Comparison of ENCODE assay signal across 17 cellular contexts in the genomic region with DNA sequence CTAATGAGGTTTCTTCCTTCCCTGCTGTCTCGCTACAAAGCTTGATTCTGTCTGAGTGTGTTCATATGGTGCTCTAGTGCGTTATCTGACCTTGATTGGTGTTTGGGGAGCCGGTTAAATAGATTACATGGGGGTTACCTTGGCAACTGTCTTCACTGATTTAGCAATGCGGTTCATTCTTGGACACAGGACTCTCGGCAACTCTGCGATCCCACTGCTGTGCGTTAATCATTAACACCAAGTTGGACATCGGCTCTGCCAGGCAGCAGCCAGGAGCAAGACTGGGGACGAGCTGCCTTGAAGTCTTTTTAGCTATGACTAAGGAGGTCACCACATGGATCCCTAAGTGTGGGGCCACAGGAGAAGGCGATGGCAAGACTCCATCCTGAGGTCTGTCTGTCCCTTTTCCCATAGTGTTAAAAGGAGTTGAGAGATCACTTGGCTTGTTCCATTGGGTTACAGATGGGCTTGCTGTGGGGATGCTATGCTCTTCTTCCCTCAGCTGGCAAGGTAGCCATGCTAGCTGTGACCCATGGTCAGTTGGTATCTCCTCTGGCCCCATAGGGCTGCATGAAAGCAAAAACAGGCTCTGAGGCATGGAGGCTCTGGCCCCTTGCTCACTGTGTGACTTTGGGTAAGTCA.
DNase-seq lines count a peak whose midpoint lies in the region; ATAC-seq, FAIRE-seq and TF ChIP-seq lines count a peak whose summit lies in the region.
"Had no signal": no experiment of that assay in that cellular context is flagged by ENCODE, and none has a peak within 500 bp of the region (broad histone marks: within the 10 kb centered on the region; RNA-seq: fewer than 3 reads in every experiment).

No MANE protein-coding gene starts in this region.

- H3K4me3 ChIP-seq in K562 (no peak overlapping the region), small intestine (ENCODE audit: low read depth in 1 of 2, low read length in 2 of 2) (no peak overlapping the region), heart left ventricle (no peak overlapping the region)
- H3K4me3 ChIP-seq: heart right ventricle, psoas muscle had no signal

- no peak overlapping the region for H3K27ac ChIP-seq in K562 (ENCODE audit: extremely low read depth, low read depth, low read length)
- no peak overlapping the region for H3K27ac ChIP-seq in small intestine (ENCODE audit: low read depth in 1 of 2, low read length in 1 of 2)
- no peak overlapping the region for H3K27ac ChIP-seq in H9 (ENCODE audit: insufficient read length, low read depth, low read length)
- H3K27ac ChIP-seq in heart left ventricle: no peak overlapping the region
- H3K27ac ChIP-seq: heart right ventricle, psoas muscle had no signal

- no peak for ATAC-seq in K562
- peak; percentile 80 for ATAC-seq in left lobe of liver
- no peak for ATAC-seq in stimulated activated naive CD8-positive, alpha-beta T cell treated with anti-CD3 and anti-CD28 coated beads, Interleukin-15, Interleukin-2, amounts not matched to agents 100 U/mL and 50 U/mL, for 24 hours
- no peak for ATAC-seq in heart left ventricle
- ATAC-seq: esophagus mucosa, heart right ventricle, psoas muscle, WTC11 had no signal

- no peak for TF ChIP-seq RAD21 in K562 (CRISPR knock-in tag; conservative IDR thresholded peaks at IDR 0.05 in 1 of 2, IDR thresholded peaks at IDR 0.05 in 1 of 2)

- no TSS peak for BruUV-seq in K562 (replicated peaks; lab: Mats Ljungman, UMichigan)

- no peaks in the 10 kb centered on the region for H4K20me1 ChIP-seq in K562 (replicated peaks; ENCODE audit: control insufficient read depth, insufficient read depth, low read length)
- H4K20me1 ChIP-seq in H9 (ENCODE audit: control insufficient read depth, insufficient read depth, insufficient read length): no peaks in the 10 kb centered on the region

- peaks cover 4% of the 10 kb centered on the region; the same call in 1 of the 2 replicates for H3K27me3 Mint-ChIP-seq in H9 (ENCODE audit: low read depth)
- H3K27me3 Mint-ChIP-seq: dendritic cell treated with granulocyte-macrophage colony-stimulating factor and Interleukin-4, amounts not matched to agents 40 ng/mL and 50 ng/mL, for 4 days had no signal

- no peak overlapping the region for H2BK120ac ChIP-seq in H9 (ENCODE audit: low read depth, low read length, poor library complexity, severe bottlenecking)

- no peak for FAIRE-seq in K562 (lab: Jason Lieb, UNC)
- FAIRE-seq in small intestine (lab: Jason Lieb, UNC): no peak
- FAIRE-seq: keratinocyte had no signal

- H3K79me2 ChIP-seq in K562 (ENCODE audit: control insufficient read depth, insufficient read depth, low read length) (no peaks in the 10 kb centered on the region), H9 (ENCODE audit: insufficient read depth, low read length) (no peaks in the 10 kb centered on the region)

- no peak overlapping the region for H4K5ac ChIP-seq in H9 (ENCODE audit: insufficient read length, low read depth, low read length)

- no peak overlapping the region for H3K56ac ChIP-seq in H9 (ENCODE audit: insufficient read length, low read depth, low read length)

- H3K36me3 ChIP-seq in K562 (ENCODE audit: control insufficient read depth, insufficient read depth, low read length) (no peaks in the 10 kb centered on the region), small intestine (ENCODE audit: control insufficient read depth in 2 of 2, insufficient read depth in 2 of 2, low read length in 2 of 2) (no peaks in the 10 kb centered on the region), heart left ventricle (no peaks in the 10 kb centered on the region)
- H3K36me3 ChIP-seq: heart right ventricle had no signal

- H3K9me3 ChIP-seq in K562 (replicated peaks; ENCODE audit: control insufficient read depth, insufficient read depth, low read depth, low read length) (no peaks in the 10 kb centered on the region), small intestine (ENCODE audit: control insufficient read depth, low read depth) (no peaks in the 10 kb centered on the region), H9 (ENCODE audit: control insufficient read depth, low read depth, low read length) (no peaks in the 10 kb centered on the region), heart left ventricle (no peaks in the 10 kb centered on the region)
- H3K9me3 ChIP-seq: heart right ventricle, psoas muscle had no signal

- intact Hi-C loops in K562 (cut with micrococcal nuclease) (no loop called here), heart left ventricle (cut with DNase I) (no loop called here)

- no peak overlapping the region for H3K14ac ChIP-seq in H9 (ENCODE audit: insufficient read depth, low read length)

- no peaks in the 10 kb centered on the region for H3K4me1 Mint-ChIP-seq in H9
- H3K4me1 Mint-ChIP-seq: WTC11 had no signal

- H3K4me2 ChIP-seq in K562 (ENCODE audit: insufficient read depth, low read length) (no peak overlapping the region), H9 (ENCODE audit: insufficient read depth, insufficient read length, low read length) (no peak overlapping the region)

- no peak overlapping the region for H3K9ac ChIP-seq in K562 (ENCODE audit: insufficient read depth in 1 of 2, low read depth in 2 of 2, low read length in 2 of 2)
- no peak overlapping the region for H3K9ac ChIP-seq in H9 (ENCODE audit: extremely low read depth, insufficient read length, low read length)

- H3K9me1 ChIP-seq in K562 (ENCODE audit: control insufficient read depth, insufficient read depth, low read length): no peaks in the 10 kb centered on the region

- H2AFZ ChIP-seq in K562 (ENCODE audit: low read depth, low read length) (no peak overlapping the region), H9 (ENCODE audit: low read length) (no peak overlapping the region)

- no peak overlapping the region for H3K27ac Mint-ChIP-seq in H9
- H3K27ac Mint-ChIP-seq: CD14-positive monocyte; dendritic cell treated with granulocyte-macrophage colony-stimulating factor and Interleukin-4, amounts not matched to agents 40 ng/mL and 50 ng/mL, for 4 days; WTC11 had no signal

- no peaks in the 10 kb centered on the region for H3K23me2 ChIP-seq in H9 (ENCODE audit: insufficient read length, low read depth, low read length, poor library complexity, severe bottlenecking)

- no peak overlapping the region for H4K8ac ChIP-seq in H9 (replicated peaks; ENCODE audit: insufficient read length, low read depth, low read length)

- no peak for TF ChIP-seq POLR2A in K562 (conservative IDR thresholded peaks at IDR 0.05)
- no peak for TF ChIP-seq POLR2A in heart left ventricle (IDR thresholded peaks at IDR 0.05)

- H3K4me3 Mint-ChIP-seq in H9: no peak overlapping the region
- H3K4me3 Mint-ChIP-seq: CD14-positive monocyte; dendritic cell treated with granulocyte-macrophage colony-stimulating factor and Interleukin-4, amounts not matched to agents 40 ng/mL and 50 ng/mL, for 4 days; WTC11 had no signal

- in situ Hi-C loops in K562 (cut with MboI): no loop called here

- H2BK15ac ChIP-seq in H9 (ENCODE audit: low read depth, low read length): no peak overlapping the region

- H3K4me1 ChIP-seq in K562 (replicated peaks in 1 of 2; ENCODE audit: control insufficient read depth in 2 of 2, insufficient read depth in 2 of 2, low read length in 2 of 2) (no peaks in the 10 kb centered on the region), small intestine (ENCODE audit: control insufficient read depth in 2 of 2, insufficient read depth in 1 of 2, low read depth in 1 of 2, low read length in 1 of 2) (no peaks in the 10 kb centered on the region), H9 (ENCODE audit: insufficient read depth, low read length) (no peaks in the 10 kb centered on the region), heart left ventricle (no peaks in the 10 kb centered on the region)
- H3K4me1 ChIP-seq: heart right ventricle, psoas muscle had no signal

- peaks cover 0 to 3% (median 2%) of the 10 kb centered on the region in 3 experiments; a peak in 3 of 7 replicates for H3K36me3 Mint-ChIP-seq in H9 (ENCODE audit: insufficient read depth in 1 of 3, low read depth in 3 of 3)
- H3K36me3 Mint-ChIP-seq: CD14-positive monocyte, WTC11 had no signal

- peaks cover 0 to 6% of the 10 kb centered on the region in 2 experiments; a peak in 1 of 5 replicates for H3K27me3 ChIP-seq in K562 (ENCODE audit: control insufficient read depth in 2 of 2, insufficient read depth in 2 of 2, low read length in 2 of 2)
- H3K27me3 ChIP-seq in small intestine (ENCODE audit: control insufficient read depth in 2 of 2, insufficient read depth in 2 of 2, low read length in 2 of 2): no peaks in the 10 kb centered on the region
- no peaks in the 10 kb centered on the region; the same call in 1 of the 2 replicates for H3K27me3 ChIP-seq in H9 (ENCODE audit: insufficient read depth, low read length)
- peaks cover 0 to 6% (median 0%) of the 10 kb centered on the region in 9 donors for H3K27me3 ChIP-seq in heart left ventricle

- H3K18ac ChIP-seq in H9 (ENCODE audit: insufficient read length, low read depth, low read length): no peak overlapping the region

- no peak overlapping the region for H2BK20ac ChIP-seq in H9 (ENCODE audit: low read depth, low read length, poor library complexity, severe bottlenecking)

- WGBS in K562 (ENCODE audit: insufficient coverage, low coverage, missing lambda C conversion rate): 1% methylated on average over 8 of the region's 10 CpGs
- WGBS in small intestine, 3 donors: 9 to 46% (median 30%) methylated on average over 10 of the region's 10 CpGs
- no CpG with 5 or more reads among the region's 10 CpGs for WGBS in H9 (ENCODE audit: extremely low coverage, insufficient read length, low lambda C conversion rate)
- 51 to 60% (median 56%) methylated on average over 10 of the region's 10 CpGs for WGBS in heart left ventricle, 4 donors

- CTCF ChIA-PET in K562 (lab: Yijun Ruan, JAX; ENCODE audit: low intra/inter-chr PET ratio): no interaction called here

- POLR2A ChIA-PET in K562 (lab: Yijun Ruan, JAX): no interaction called here

- TF ChIP-seq EP300 in K562 (IDR thresholded peaks at IDR 0.05; ENCODE audit: low read length): no peak

- DNase-seq in HK-2 (ENCODE audit: unreplicated experiment): peak; percentile 32
- DNase-seq in K562 (ENCODE audit: extremely low read depth in 1 of 4, low spot score in 3 of 4): no peak
- DNase-seq in left lobe of liver (ENCODE audit: low spot score): peak; percentile 79
- DNase-seq in small intestine: peak; percentile 74
- DNase-seq in H9: no peak
- DNase-seq in stimulated activated naive CD8-positive, alpha-beta T cell treated with anti-CD3 and anti-CD28 coated beads, Interleukin-15, Interleukin-2, amounts not matched to agents 100 U/mL and 50 U/mL, for 24 hours: no peak
- DNase-seq in heart left ventricle: no peak
- DNase-seq: activated gamma-delta T cell treated with Interleukin-2 at 50 U/mL for 16 hours, heart right ventricle, NCI-H187 treated with DMSO at 0.1 percent for 48 hours, psoas muscle, SW 1271 had no signal

- no peak overlapping the region for H2BK12ac ChIP-seq in H9 (ENCODE audit: insufficient read length, low read depth, low read length)

- H3T11ph ChIP-seq in H9 (ENCODE audit: low read length): no peak overlapping the region

- H3K9me3 Mint-ChIP-seq in H9: peaks cover 61 to 66% of the 10 kb centered on the region in 2 experiments
- H3K9me3 Mint-ChIP-seq: CD14-positive monocyte; dendritic cell treated with granulocyte-macrophage colony-stimulating factor and Interleukin-4, amounts not matched to agents 40 ng/mL and 50 ng/mL, for 4 days; WTC11 had no signal

- H3K4ac ChIP-seq in H9 (ENCODE audit: low read depth, low read length): no peak overlapping the region

- H3K79me1 ChIP-seq in H9 (ENCODE audit: insufficient read depth, low read depth, low read length, poor library complexity, severe bottlenecking): no peaks in the 10 kb centered on the region

- H3K23ac ChIP-seq in H9 (ENCODE audit: insufficient read length, low read depth, low read length): no peak overlapping the region

- no peak overlapping the region for H2AK5ac ChIP-seq in H9 (ENCODE audit: insufficient read length, low read length)

- TF ChIP-seq CTCF in K562 (IDR thresholded peaks at IDR 0.05 in 2 of 3, conservative IDR thresholded peaks at IDR 0.05 in 1 of 3; ENCODE audit: insufficient read depth in 2 of 3, low read depth in 1 of 3, low read length in 3 of 3) (no peak), H9 (conservative IDR thresholded peaks at IDR 0.05) (no peak), heart left ventricle (IDR thresholded peaks at IDR 0.05) (no peak)

- no peak overlapping the region for H2BK5ac ChIP-seq in H9 (ENCODE audit: insufficient read length, low read length)

- H4K91ac ChIP-seq in H9 (ENCODE audit: insufficient read length, low read depth, low read length): no peak overlapping the region

Comparison
In these comparisons a context has a peak if more than half of its experiments do, and no peak if none do; other contexts are left out.
1. DNase-seq: peak in HK-2 (single experiment), left lobe of liver (single experiment) and small intestine (single experiment); none in K562 (0 of 4), H9 (single experiment), stimulated activated naive CD8-positive, alpha-beta T cell treated with anti-CD3 and anti-CD28 coated beads, Interleukin-15, Interleukin-2, amounts not matched to agents 100 U/mL and 50 U/mL, for 24 hours (single experiment) and heart left ventricle (0 of 5).